Comparison of ENCODE assay signal across 9 cellular contexts in genomic region chr5:69416180-69416579, GRCh38. TPM values are rescaled to one million over a fixed set of nuclear protein-coding genes. Genes with fewer than 3 reads are reported as not detected.
DNase-seq lines count a peak whose midpoint lies in the region; ATAC-seq and TF ChIP-seq lines count a peak whose summit lies in the region.
"Had no signal": no experiment of that assay in that cellular context is flagged by ENCODE, and none has a peak within 500 bp of the region (broad histone marks: within the 10 kb centered on the region; RNA-seq: fewer than 3 reads in every experiment).

No MANE protein-coding gene starts in this region.

- TF ChIP-seq CTCF in foreskin keratinocyte (conservative IDR thresholded peaks at IDR 0.05) (no peak), thyroid gland (IDR thresholded peaks at IDR 0.05) (no peak)

- H3K9me3 ChIP-seq in thyroid gland: no peaks in the 10 kb centered on the region
- H3K9me3 ChIP-seq: tibial nerve had no signal

- H3K9me3 Mint-ChIP-seq in activated naive CD4-positive, alpha-beta T cell treated with anti-CD3 and anti-CD28 coated beads, Interleukin-2, amount 50 U/mL, for 24 hours: no peaks in the 10 kb centered on the region

- TF ChIP-seq POLR2A in thyroid gland (IDR thresholded peaks at IDR 0.05): no peak

- peaks cover 16% of the 10 kb centered on the region for H3K4me1 Mint-ChIP-seq in activated naive CD4-positive, alpha-beta T cell treated with anti-CD3 and anti-CD28 coated beads, Interleukin-2, amount 50 U/mL, for 24 hours

- peaks cover 0 to 12% of the 10 kb centered on the region in 2 donors for H3K36me3 ChIP-seq in thyroid gland

- no peak for DNase-seq in activated naive CD4-positive, alpha-beta T cell (lab: John Stamatoyannopoulos, UW)
- DNase-seq in foreskin keratinocyte (peak in 1 of 2 donors; percentile 15), thyroid gland (peak; percentile 15 to 18)
- no peak for DNase-seq in stimulated activated CD4-positive, alpha-beta T cell treated with anti-CD3 and anti-CD28 coated beads, Interleukin-12 subunit alpha, Interleukin-12 subunit beta, amount 100 ng/mL, for 4 hours
- DNase-seq: NK-92 treated with Interleukin-12 subunit alpha and Interleukin-12 subunit beta, amount 100 ng/mL, for 24 hours had no signal

- peak overlapping the region; percentile 35 to 67 (median 63) for H3K4me3 ChIP-seq in thyroid gland (replicated peaks in 1 of 3)
- H3K4me3 ChIP-seq: BLaER1 treated with 17β-estradiol and CSF1 and Interleukin-3, amounts not matched to agents 10 nM and 100 nM had no signal

- H3K27ac Mint-ChIP-seq in activated naive CD4-positive, alpha-beta T cell treated with anti-CD3 and anti-CD28 coated beads, Interleukin-2, amount 50 U/mL, for 24 hours: no peak overlapping the region

- peaks cover 13% of the 10 kb centered on the region for H3K36me3 Mint-ChIP-seq in activated naive CD4-positive, alpha-beta T cell treated with anti-CD3 and anti-CD28 coated beads, Interleukin-2, amount 50 U/mL, for 24 hours

- no peak for ATAC-seq in foreskin keratinocyte
- no peak for ATAC-seq in HG02588 (IDR thresholded peaks at IDR 0.05; ENCODE audit: unreplicated experiment)

- H3K4me3 Mint-ChIP-seq in activated naive CD4-positive, alpha-beta T cell treated with anti-CD3 and anti-CD28 coated beads, Interleukin-2, amount 50 U/mL, for 24 hours: peak overlapping the region; percentile 68

- H3K4me1 ChIP-seq in foreskin keratinocyte (peaks cover 11% of the 10 kb centered on the region), thyroid gland (peaks cover 11 to 27% of the 10 kb centered on the region in 2 donors)
- H3K4me1 ChIP-seq: BLaER1 treated with 17β-estradiol and CSF1 and Interleukin-3, amounts not matched to agents 10 nM and 100 nM had no signal

- H3K27me3 ChIP-seq in foreskin keratinocyte (no peaks in the 10 kb centered on the region), thyroid gland (no peaks in the 10 kb centered on the region)
- H3K27me3 ChIP-seq: BLaER1 treated with 17β-estradiol and CSF1 and Interleukin-3, amounts not matched to agents 10 nM and 100 nM; tibial nerve had no signal

- no peaks in the 10 kb centered on the region for H3K27me3 Mint-ChIP-seq in activated naive CD4-positive, alpha-beta T cell treated with anti-CD3 and anti-CD28 coated beads, Interleukin-2, amount 50 U/mL, for 24 hours

- intact Hi-C loops in thyroid gland (cut with DNase I): loop anchor here (5.0 kb wide), 1 partner anchor 76 kb away; the partner anchor contains the start of gene OCLN

- WGBS in thyroid gland, 2 donors: 33 to 41% methylated on average over 6 of the region's 6 CpGs

- peak overlapping the region; percentile 85 for H3K27ac ChIP-seq in foreskin keratinocyte
- H3K27ac ChIP-seq in thyroid gland: peak overlapping the region; percentile 88 to 99 (median 96)
- H3K27ac ChIP-seq: BLaER1 treated with 17β-estradiol and CSF1 and Interleukin-3, amounts not matched to agents 10 nM and 100 nM had no signal

RNA-seq across cellular contexts. Expression of gene MARVELD2, which starts 1.3 kb away (rescaled TPM):
- 23.1 and 23.7 TPM in 2 replicates for total RNA-seq in foreskin keratinocyte
- polyA plus RNA-seq in foreskin keratinocyte: 4.1 and 4.9 TPM in 2 replicates
- total RNA-seq in thyroid gland: 100 to 1,000 TPM in 1 of 4 donors, 10 to 100 TPM in 3; 61.8 to 100 (median 81.9) TPM

RNA-seq across cellular contexts. Expression of gene RAD17, which starts 46.6 kb away (rescaled TPM):
- total RNA-seq in foreskin keratinocyte (20.9 and 21.8 TPM in 2 replicates), thyroid gland (10 to 100 TPM; 20.9 to 34.9 (median 27.8) TPM)
- 10.8 and 12.3 TPM in 2 replicates for polyA plus RNA-seq in foreskin keratinocyte

RNA-seq across cellular contexts. Expression of gene AK6, which starts 46.9 kb away (rescaled TPM):
- total RNA-seq in foreskin keratinocyte (38.4 and 40.8 TPM in 2 replicates), thyroid gland (10 to 100 TPM; 13.1 to 32.6 (median 23.9) TPM)
- polyA plus RNA-seq in foreskin keratinocyte: 41.9 and 47.8 TPM in 2 replicates

RNA-seq across cellular contexts. Expression of gene TAF9, which starts 46.9 kb away (rescaled TPM):
- total RNA-seq in foreskin keratinocyte (96.0 and 102 TPM in 2 replicates), thyroid gland (10 to 100 TPM; 29.2 to 41.4 (median 39.2) TPM)
- 89.8 and 107 TPM in 2 replicates for polyA plus RNA-seq in foreskin keratinocyte

Comparison
In these comparisons a context has a peak if more than half of its experiments do, and no peak if none do; other contexts are left out.
1. DNase-seq: peak in thyroid gland (2 of 2); none in activated naive CD4-positive, alpha-beta T cell (0 of 4) and stimulated activated CD4-positive, alpha-beta T cell treated with anti-CD3 and anti-CD28 coated beads, Interleukin-12 subunit alpha, Interleukin-12 subunit beta, amount 100 ng/mL, for 4 hours (single experiment).